In genomic region chr13:27336005-27336673, GRCh38 we compare ENCODE assay signal across 35 cellular contexts.
DNase-seq lines count a peak whose midpoint lies in the region; ATAC-seq, FAIRE-seq and TF ChIP-seq lines count a peak whose summit lies in the region.
"Had no signal": no experiment of that assay in that cellular context is flagged by ENCODE, and none has a peak within 500 bp of the region (broad histone marks: within the 10 kb centered on the region; RNA-seq: fewer than 3 reads in every experiment).

No MANE protein-coding gene starts in this region.

- H4K20me1 ChIP-seq in astrocyte (ENCODE audit: insufficient read depth, low read length) = no peaks in the 10 kb centered on the region

- no peak overlapping the region for H3K4me3 Mint-ChIP-seq in activated naive CD4-positive, alpha-beta T cell treated with anti-CD3 and anti-CD28 coated beads for 36 hours
- no peak overlapping the region for H3K4me3 Mint-ChIP-seq in astrocyte (ENCODE audit: unreplicated experiment)
- H3K4me3 Mint-ChIP-seq in stimulated activated effector memory CD8-positive, alpha-beta T cell treated with anti-CD3 and anti-CD28 coated beads, Interleukin-12 subunit alpha, Interleukin-12 subunit beta, amount 100 ng/mL, for 72 hours = no peak overlapping the region
- H3K4me3 Mint-ChIP-seq: activated T-helper 17 cell treated with anti-CD3 and anti-CD28 coated beads, Interleukin-2, amount 50 U/mL, for 72 hours; CD4-positive, alpha-beta memory T cell; neural crest cell had no signal

- no peaks in the 10 kb centered on the region for H3K4me1 ChIP-seq in astrocyte (ENCODE audit: insufficient read depth, low read length)
- H3K4me1 ChIP-seq: breast epithelium, colonic mucosa, foreskin keratinocyte, heart right ventricle, testis, uterus had no signal

- H3K27ac Mint-ChIP-seq in activated naive CD4-positive, alpha-beta T cell treated with anti-CD3 and anti-CD28 coated beads, Interleukin-2, amount 50 U/mL, for 72 hours = peak overlapping the region; percentile 38 to 63
- H3K27ac Mint-ChIP-seq in activated naive CD4-positive, alpha-beta T cell treated with anti-CD3 and anti-CD28 coated beads for 36 hours = no peak overlapping the region
- peak overlapping the region; percentile 81 for H3K27ac Mint-ChIP-seq in astrocyte (ENCODE audit: unreplicated experiment)
- H3K27ac Mint-ChIP-seq in stimulated activated effector memory CD8-positive, alpha-beta T cell treated with anti-CD3 and anti-CD28 coated beads, Interleukin-12 subunit alpha, Interleukin-12 subunit beta, amount 100 ng/mL, for 72 hours = no peak overlapping the region
- H3K27ac Mint-ChIP-seq: activated T-helper 17 cell treated with anti-CD3 and anti-CD28 coated beads, Interleukin-2, amount 50 U/mL, for 72 hours; CD4-positive, alpha-beta memory T cell had no signal

- no peak for FAIRE-seq in astrocyte (lab: Jason Lieb, UNC)
- FAIRE-seq: H54, K562 had no signal

- no peaks in the 10 kb centered on the region for H3K36me3 Mint-ChIP-seq in activated naive CD4-positive, alpha-beta T cell treated with anti-CD3 and anti-CD28 coated beads, Interleukin-2, amount 50 U/mL, for 72 hours
- no peaks in the 10 kb centered on the region for H3K36me3 Mint-ChIP-seq in activated naive CD4-positive, alpha-beta T cell treated with anti-CD3 and anti-CD28 coated beads for 36 hours (ENCODE audit: low read depth)
- no peaks in the 10 kb centered on the region for H3K36me3 Mint-ChIP-seq in astrocyte (ENCODE audit: low read depth, unreplicated experiment)
- no peaks in the 10 kb centered on the region for H3K36me3 Mint-ChIP-seq in stimulated activated effector memory CD8-positive, alpha-beta T cell treated with anti-CD3 and anti-CD28 coated beads, Interleukin-12 subunit alpha, Interleukin-12 subunit beta, amount 100 ng/mL, for 72 hours
- H3K36me3 Mint-ChIP-seq: CD4-positive, alpha-beta memory T cell had no signal

- H3K36me3 ChIP-seq in astrocyte (ENCODE audit: insufficient read depth, low read length) = no peaks in the 10 kb centered on the region
- H3K36me3 ChIP-seq: breast epithelium, colonic mucosa, heart right ventricle, uterus had no signal

- no peaks in the 10 kb centered on the region for H3K27me3 Mint-ChIP-seq in activated naive CD4-positive, alpha-beta T cell treated with anti-CD3 and anti-CD28 coated beads for 36 hours (ENCODE audit: low read depth)
- peaks cover 9% of the 10 kb centered on the region for H3K27me3 Mint-ChIP-seq in astrocyte (ENCODE audit: low read depth, unreplicated experiment)

- no peak for DNase-seq in activated naive CD4-positive, alpha-beta T cell treated with anti-CD3 and anti-CD28 coated beads, Interleukin-2, amount 50 U/mL, for 72 hours (ENCODE audit: low spot score in 2 of 2)
- DNase-seq in activated naive CD4-positive, alpha-beta T cell treated with anti-CD3 and anti-CD28 coated beads for 36 hours = no peak
- DNase-seq in astrocyte (ENCODE audit: low read depth) (peak; percentile 79), fibroblast of the aortic adventitia (ENCODE audit: low read depth) (peak; percentile 61), stromal cell of bone marrow (ENCODE audit: low read depth) (peak; percentile 49), T-helper 2 cell (no peak)
- DNase-seq in stimulated activated effector memory CD8-positive, alpha-beta T cell treated with anti-CD3 and anti-CD28 coated beads, Interleukin-12 subunit alpha, Interleukin-12 subunit beta, amount 100 ng/mL, for 72 hours (ENCODE audit: low spot score in 2 of 2) = no peak
- DNase-seq: 8988T; activated CD4-positive, alpha-beta T cell treated with anti-CD3 and anti-CD28 coated beads, Interleukin-2, amount 50 U/mL, for 48 hours; activated CD8-positive, alpha-beta memory T cell treated with anti-CD3 and anti-CD28 coated beads, Interleukin-2, amount 50 U/mL, for 4 hours; CD4-positive, alpha-beta memory T cell; colonic mucosa; effector CD8-positive, alpha-beta T cell; foreskin keratinocyte; heart right ventricle; NCI-H2029 treated with DMSO at 0.1 percent for 48 hours; NCI-H69; posterior cingulate gyrus; SHP77; stimulated activated CD4-positive, alpha-beta T cell treated with anti-CD3 and anti-CD28 coated beads, Interleukin-15, amount 100 ng/mL, for 24 hours; stimulated activated naive CD4-positive, alpha-beta T cell treated with Interleukin-2 at 50 U/mL for 16 hours; T-helper 9 cell; testis; uterus had no signal

- no peak for ATAC-seq in activated naive CD4-positive, alpha-beta T cell treated with anti-CD3 and anti-CD28 coated beads, Interleukin-2, amount 50 U/mL, for 72 hours
- ATAC-seq in HG03520 (IDR thresholded peaks at IDR 0.05; ENCODE audit: unreplicated experiment) = no peak
- ATAC-seq in stimulated activated effector memory CD8-positive, alpha-beta T cell treated with anti-CD3 and anti-CD28 coated beads, Interleukin-12 subunit alpha, Interleukin-12 subunit beta, amount 100 ng/mL, for 72 hours = no peak
- ATAC-seq: activated CD4-positive, CD25-positive, alpha-beta regulatory T cell treated with anti-CD3 and anti-CD28 coated beads, Interleukin-2, amount 50 U/mL, for 24 hours; activated T-helper 17 cell treated with anti-CD3 and anti-CD28 coated beads, Interleukin-2, amount 50 U/mL, for 72 hours; foreskin keratinocyte; heart right ventricle; K562; Panc1; sciatic nerve had no signal

- H3K9ac ChIP-seq in astrocyte (ENCODE audit: low read length) = no peak overlapping the region

- no peak overlapping the region for H3K27ac ChIP-seq in astrocyte (ENCODE audit: low read depth, low read length)
- H3K27ac ChIP-seq: breast epithelium, colonic mucosa, epithelial cell of prostate, foreskin keratinocyte, heart right ventricle, testis, uterus had no signal

- H3K4me3 ChIP-seq in astrocyte (ENCODE audit: insufficient read depth, low read depth, low read length) (no peak overlapping the region), fibroblast of the aortic adventitia (ENCODE audit: low read depth, low read length) (no peak overlapping the region)
- H3K4me3 ChIP-seq: breast epithelium, colonic mucosa, heart right ventricle, K562, lung, testis, uterus had no signal

- peaks cover 2% of the 10 kb centered on the region for H3K27me3 ChIP-seq in astrocyte (ENCODE audit: insufficient read depth, low read length)
- H3K27me3 ChIP-seq: breast epithelium, colonic mucosa, testis, uterus had no signal

- intact Hi-C loops in activated naive CD4-positive, alpha-beta T cell treated with anti-CD3 and anti-CD28 coated beads for 36 hours (cut with micrococcal nuclease) = no loop called here

- no peaks in the 10 kb centered on the region for H3K9me3 ChIP-seq in astrocyte (ENCODE audit: insufficient read depth, low read depth, low read length)
- H3K9me3 ChIP-seq: breast epithelium, colonic mucosa, heart right ventricle, testis, uterus had no signal

- CTCF ChIA-PET in activated naive CD4-positive, alpha-beta T cell treated with anti-CD3 and anti-CD28 coated beads for 36 hours (lab: Charles Lee) = interaction anchor here (0.7 to 0.9 kb wide), 2 partner anchors 36 to 64 kb away, joined by 3 read pairs; no protein-coding TSS in a partner anchor

- no peaks in the 10 kb centered on the region for H3K9me3 Mint-ChIP-seq in activated naive CD4-positive, alpha-beta T cell treated with anti-CD3 and anti-CD28 coated beads, Interleukin-2, amount 50 U/mL, for 72 hours
- no peaks in the 10 kb centered on the region for H3K9me3 Mint-ChIP-seq in activated naive CD4-positive, alpha-beta T cell treated with anti-CD3 and anti-CD28 coated beads for 36 hours
- no peaks in the 10 kb centered on the region for H3K9me3 Mint-ChIP-seq in astrocyte (ENCODE audit: unreplicated experiment)
- no peaks in the 10 kb centered on the region for H3K9me3 Mint-ChIP-seq in stimulated activated effector memory CD8-positive, alpha-beta T cell treated with anti-CD3 and anti-CD28 coated beads, Interleukin-12 subunit alpha, Interleukin-12 subunit beta, amount 100 ng/mL, for 72 hours
- H3K9me3 Mint-ChIP-seq: activated T-helper 17 cell treated with anti-CD3 and anti-CD28 coated beads, Interleukin-2, amount 50 U/mL, for 72 hours; CD4-positive, alpha-beta memory T cell; neural crest cell had no signal

- no peak overlapping the region for H2AFZ ChIP-seq in astrocyte (ENCODE audit: low read depth, low read length)

- no peaks in the 10 kb centered on the region for H3K79me2 ChIP-seq in astrocyte (ENCODE audit: insufficient read depth, low read length)

- H3K4me2 ChIP-seq in astrocyte (ENCODE audit: low read length) = no peak overlapping the region

- H3K4me1 Mint-ChIP-seq in activated naive CD4-positive, alpha-beta T cell treated with anti-CD3 and anti-CD28 coated beads for 36 hours (ENCODE audit: low read depth) = peaks cover 2% of the 10 kb centered on the region
- peaks cover 6% of the 10 kb centered on the region for H3K4me1 Mint-ChIP-seq in astrocyte (ENCODE audit: low read depth, unreplicated experiment)
- no peaks in the 10 kb centered on the region for H3K4me1 Mint-ChIP-seq in stimulated activated effector memory CD8-positive, alpha-beta T cell treated with anti-CD3 and anti-CD28 coated beads, Interleukin-12 subunit alpha, Interleukin-12 subunit beta, amount 100 ng/mL, for 72 hours
- H3K4me1 Mint-ChIP-seq: activated T-helper 17 cell treated with anti-CD3 and anti-CD28 coated beads, Interleukin-2, amount 50 U/mL, for 72 hours had no signal

- no peak for TF ChIP-seq CTCF in astrocyte (IDR thresholded peaks at IDR 0.05; ENCODE audit: insufficient read depth, low read depth, low read length)
- TF ChIP-seq CTCF in fibroblast of the aortic adventitia (IDR thresholded peaks at IDR 0.05; ENCODE audit: insufficient read depth, low read length) = no peak

Comparison
In these comparisons a context has a peak if more than half of its experiments do, and no peak if none do; other contexts are left out.
1. H3K27ac Mint-ChIP-seq: peak in activated naive CD4-positive, alpha-beta T cell treated with anti-CD3 and anti-CD28 coated beads, Interleukin-2, amount 50 U/mL, for 72 hours (2 of 2) and astrocyte (single experiment); none in activated naive CD4-positive, alpha-beta T cell treated with anti-CD3 and anti-CD28 coated beads for 36 hours (single experiment) and stimulated activated effector memory CD8-positive, alpha-beta T cell treated with anti-CD3 and anti-CD28 coated beads, Interleukin-12 subunit alpha, Interleukin-12 subunit beta, amount 100 ng/mL, for 72 hours (single experiment).
2. DNase-seq: peak in astrocyte (single experiment), fibroblast of the aortic adventitia (single experiment) and stromal cell of bone marrow (single experiment); none in activated naive CD4-positive, alpha-beta T cell treated with anti-CD3 and anti-CD28 coated beads, Interleukin-2, amount 50 U/mL, for 72 hours (0 of 2), activated naive CD4-positive, alpha-beta T cell treated with anti-CD3 and anti-CD28 coated beads for 36 hours (single experiment), T-helper 2 cell (0 of 5) and stimulated activated effector memory CD8-positive, alpha-beta T cell treated with anti-CD3 and anti-CD28 coated beads, Interleukin-12 subunit alpha, Interleukin-12 subunit beta, amount 100 ng/mL, for 72 hours (0 of 2).